19 cellular contexts compared by ENCODE assay signal in the genomic region with DNA sequence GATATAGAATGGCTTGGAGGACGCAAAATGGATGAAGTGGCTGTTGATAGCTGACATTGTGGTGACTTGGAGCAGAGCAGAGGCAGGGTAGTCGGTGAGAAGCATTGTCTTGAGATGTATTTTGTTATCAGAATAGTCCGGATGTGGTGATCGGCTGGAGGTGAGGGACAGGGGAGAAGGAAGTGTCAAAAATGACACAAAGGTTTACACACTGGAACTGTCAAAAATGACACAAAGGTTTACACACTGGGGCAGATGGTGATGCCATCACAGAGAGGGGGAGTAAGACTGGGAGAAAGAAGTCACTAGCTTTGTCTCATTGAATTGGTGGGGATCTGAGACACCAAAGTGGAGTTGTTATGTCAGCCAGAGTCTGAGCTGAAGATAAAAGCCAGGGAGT. TPM values are rescaled to one million over a fixed set of nuclear protein-coding genes. Genes with fewer than 3 reads are reported as not detected.
DNase-seq lines count a peak whose midpoint lies in the region; ATAC-seq and TF ChIP-seq lines count a peak whose summit lies in the region.
"Had no signal": no experiment of that assay in that cellular context is flagged by ENCODE, and none has a peak within 500 bp of the region (broad histone marks: within the 10 kb centered on the region; RNA-seq: fewer than 3 reads in every experiment).

No MANE protein-coding gene starts in this region.

- H3K4me1 ChIP-seq in MM.1S (ENCODE audit: low read length), result no peaks in the 10 kb centered on the region

- no peak overlapping the region for H3K27ac ChIP-seq in MM.1S (ENCODE audit: low read length)
- H3K27ac ChIP-seq: A549, VCaP had no signal

- H2AFZ ChIP-seq in MM.1S (ENCODE audit: low read length), result no peak overlapping the region

- H3K36me3 Mint-ChIP-seq in stimulated activated naive CD8-positive, alpha-beta T cell treated with anti-CD3 and anti-CD28 coated beads, Interleukin-15, Interleukin-2, amounts not matched to agents 100 ng/mL and 50 ng/mL, for 24 hours (ENCODE audit: low read depth), result peaks cover 7% of the 10 kb centered on the region
- no peaks in the 10 kb centered on the region for H3K36me3 Mint-ChIP-seq in dendritic cell treated with granulocyte-macrophage colony-stimulating factor and Interleukin-4, amounts not matched to agents 40 ng/mL and 50 ng/mL, for 4 days (ENCODE audit: low read depth)
- H3K36me3 Mint-ChIP-seq in natural killer cell treated with Interleukin-12 subunit alpha and Interleukin-12 subunit beta and Interleukin-15 and Interleukin-18, amount 100 ng/mL, for 72 hours, result peaks cover 6% of the 10 kb centered on the region
- H3K36me3 Mint-ChIP-seq: mesothelial cell of epicardium had no signal

- no peaks in the 10 kb centered on the region for H3K9me2 ChIP-seq in MM.1S (replicated peaks; ENCODE audit: insufficient read depth, low read length)

- no peak overlapping the region for H3K4me3 Mint-ChIP-seq in stimulated activated naive CD8-positive, alpha-beta T cell treated with anti-CD3 and anti-CD28 coated beads, Interleukin-15, Interleukin-2, amounts not matched to agents 100 ng/mL and 50 ng/mL, for 24 hours
- no peak overlapping the region for H3K4me3 Mint-ChIP-seq in dendritic cell treated with granulocyte-macrophage colony-stimulating factor and Interleukin-4, amounts not matched to agents 40 ng/mL and 50 ng/mL, for 4 days
- H3K4me3 Mint-ChIP-seq in natural killer cell treated with Interleukin-12 subunit alpha and Interleukin-12 subunit beta and Interleukin-15 and Interleukin-18, amount 100 ng/mL, for 72 hours, result peak overlapping the region; percentile 76
- H3K4me3 Mint-ChIP-seq: endodermal cell, mesothelial cell of epicardium, T-cell had no signal

- H3K4me3 ChIP-seq in MM.1S (ENCODE audit: low read length), result no peak overlapping the region
- H3K4me3 ChIP-seq: A549 had no signal

- no peak for DNase-seq in stimulated activated naive CD8-positive, alpha-beta T cell treated with anti-CD3 and anti-CD28 coated beads, Interleukin-15, Interleukin-2, amounts not matched to agents 100 U/mL and 50 U/mL, for 24 hours
- no peak for DNase-seq in natural killer cell treated with Interleukin-12 subunit alpha and Interleukin-12 subunit beta and Interleukin-15 and Interleukin-18, amount 100 ng/mL, for 72 hours (ENCODE audit: low spot score)
- DNase-seq in nucleus accumbens (lab: John Stamatoyannopoulos, UW), result no peak
- no peak for DNase-seq in SIG-M5 treated with dmso at 0.1 percent for 504 hours (lab: John Stamatoyannopoulos, UW; ENCODE audit: unreplicated experiment)
- DNase-seq in MM.1S, result no peak
- DNase-seq: activated CD4-positive, alpha-beta T cell treated with anti-CD3 and anti-CD28 coated beads, Interleukin-2, amount 50 U/mL, for 4 hours; anterior cingulate cortex; DMS 273 treated with DMSO at 0.1 percent for 48 hours; endodermal cell; NCI-H1436; SHP77; stimulated activated CD4-positive, alpha-beta T cell treated with anti-CD3 and anti-CD28 coated beads, Interleukin-4, amount 100 ng/mL, for 24 hours had no signal

- no peaks in the 10 kb centered on the region for H3K36me3 ChIP-seq in MM.1S (replicated peaks; ENCODE audit: insufficient read depth, low read length)

- intact Hi-C loops in dendritic cell treated with granulocyte-macrophage colony-stimulating factor and Interleukin-4, amounts not matched to agents 40 ng/mL and 50 ng/mL, for 4 days (cut with micrococcal nuclease), result no loop called here

- H4K20me1 ChIP-seq in MM.1S (ENCODE audit: insufficient read depth, low read length), result no peaks in the 10 kb centered on the region

- ATAC-seq in stimulated activated naive CD8-positive, alpha-beta T cell treated with anti-CD3 and anti-CD28 coated beads, Interleukin-15, Interleukin-2, amounts not matched to agents 100 U/mL and 50 U/mL, for 24 hours, result no peak
- ATAC-seq in natural killer cell treated with Interleukin-12 subunit alpha and Interleukin-12 subunit beta and Interleukin-15 and Interleukin-18, amount 100 ng/mL, for 72 hours, result peak; percentile 64 to 72
- no peak for ATAC-seq in HG03521 (IDR thresholded peaks at IDR 0.05; ENCODE audit: unreplicated experiment)
- ATAC-seq: A549, T-cell had no signal

- H3K4me2 ChIP-seq in MM.1S (ENCODE audit: low read depth, low read length), result no peak overlapping the region
- H3K4me2 ChIP-seq: A549 had no signal

- no peaks in the 10 kb centered on the region for H3K27me3 ChIP-seq in MM.1S (replicated peaks; ENCODE audit: insufficient read depth, low read length)

- H3K9ac ChIP-seq in MM.1S (ENCODE audit: low read length), result no peak overlapping the region

- H3K9me3 ChIP-seq in MM.1S (replicated peaks; ENCODE audit: insufficient read depth, low read length), result no peaks in the 10 kb centered on the region
- H3K9me3 ChIP-seq: A549 had no signal

- no peaks in the 10 kb centered on the region for H3K79me2 ChIP-seq in MM.1S (ENCODE audit: low read length)

- H3K27me3 Mint-ChIP-seq in stimulated activated naive CD8-positive, alpha-beta T cell treated with anti-CD3 and anti-CD28 coated beads, Interleukin-15, Interleukin-2, amounts not matched to agents 100 ng/mL and 50 ng/mL, for 24 hours, result no peaks in the 10 kb centered on the region
- H3K27me3 Mint-ChIP-seq in dendritic cell treated with granulocyte-macrophage colony-stimulating factor and Interleukin-4, amounts not matched to agents 40 ng/mL and 50 ng/mL, for 4 days, result peaks cover 5% of the 10 kb centered on the region
- no peaks in the 10 kb centered on the region for H3K27me3 Mint-ChIP-seq in natural killer cell treated with Interleukin-12 subunit alpha and Interleukin-12 subunit beta and Interleukin-15 and Interleukin-18, amount 100 ng/mL, for 72 hours
- H3K27me3 Mint-ChIP-seq: T-cell had no signal

- no peak for TF ChIP-seq CTCF in MM.1S (IDR thresholded peaks at IDR 0.05; ENCODE audit: low read length)

- peaks cover 3% of the 10 kb centered on the region; the same call in 1 of the 2 replicates for H3F3A ChIP-seq in MM.1S (ENCODE audit: insufficient read depth, low read length)

- H3K9me3 Mint-ChIP-seq in stimulated activated naive CD8-positive, alpha-beta T cell treated with anti-CD3 and anti-CD28 coated beads, Interleukin-15, Interleukin-2, amounts not matched to agents 100 ng/mL and 50 ng/mL, for 24 hours, result peaks cover 6% of the 10 kb centered on the region
- H3K9me3 Mint-ChIP-seq in dendritic cell treated with granulocyte-macrophage colony-stimulating factor and Interleukin-4, amounts not matched to agents 40 ng/mL and 50 ng/mL, for 4 days, result no peaks in the 10 kb centered on the region
- H3K9me3 Mint-ChIP-seq in natural killer cell treated with Interleukin-12 subunit alpha and Interleukin-12 subunit beta and Interleukin-15 and Interleukin-18, amount 100 ng/mL, for 72 hours, result no peaks in the 10 kb centered on the region
- H3K9me3 Mint-ChIP-seq: T-cell had no signal

- H3K27ac Mint-ChIP-seq in stimulated activated naive CD8-positive, alpha-beta T cell treated with anti-CD3 and anti-CD28 coated beads, Interleukin-15, Interleukin-2, amounts not matched to agents 100 ng/mL and 50 ng/mL, for 24 hours, result peak overlapping the region; percentile 18
- peak overlapping the region; percentile 3 for H3K27ac Mint-ChIP-seq in dendritic cell treated with granulocyte-macrophage colony-stimulating factor and Interleukin-4, amounts not matched to agents 40 ng/mL and 50 ng/mL, for 4 days
- peak overlapping the region; percentile 87 to 91 for H3K27ac Mint-ChIP-seq in natural killer cell treated with Interleukin-12 subunit alpha and Interleukin-12 subunit beta and Interleukin-15 and Interleukin-18, amount 100 ng/mL, for 72 hours
- H3K27ac Mint-ChIP-seq: endodermal cell, mesothelial cell of epicardium had no signal

- peaks cover 38% of the 10 kb centered on the region for H3K4me1 Mint-ChIP-seq in stimulated activated naive CD8-positive, alpha-beta T cell treated with anti-CD3 and anti-CD28 coated beads, Interleukin-15, Interleukin-2, amounts not matched to agents 100 ng/mL and 50 ng/mL, for 24 hours (ENCODE audit: low read depth)
- peaks cover 32% of the 10 kb centered on the region for H3K4me1 Mint-ChIP-seq in dendritic cell treated with granulocyte-macrophage colony-stimulating factor and Interleukin-4, amounts not matched to agents 40 ng/mL and 50 ng/mL, for 4 days (ENCODE audit: low read depth)
- peaks cover 35 to 41% of the 10 kb centered on the region in 2 donors for H3K4me1 Mint-ChIP-seq in natural killer cell treated with Interleukin-12 subunit alpha and Interleukin-12 subunit beta and Interleukin-15 and Interleukin-18, amount 100 ng/mL, for 72 hours (ENCODE audit: low read depth in 2 of 2)
- H3K4me1 Mint-ChIP-seq: mesothelial cell of epicardium had no signal

RNA-seq across cellular contexts. Expression of a gene that starts 30.1 kb away (rescaled TPM):
- 1 to 10 TPM; 2.3 to 7.3 TPM for total RNA-seq in natural killer cell treated with Interleukin-12 subunit alpha and Interleukin-12 subunit beta and Interleukin-15 and Interleukin-18, amount 100 ng/mL, for 72 hours

RNA-seq across cellular contexts. Expression of a gene that starts 54.5 kb away (rescaled TPM):
- total RNA-seq in natural killer cell treated with Interleukin-12 subunit alpha and Interleukin-12 subunit beta and Interleukin-15 and Interleukin-18, amount 100 ng/mL, for 72 hours, result 10 to 100 TPM; 14.9 to 16.6 TPM

RNA-seq across cellular contexts. Expression of a gene that starts 54.6 kb away (rescaled TPM):
- 10 to 100 TPM; 14.2 to 15.4 TPM for total RNA-seq in natural killer cell treated with Interleukin-12 subunit alpha and Interleukin-12 subunit beta and Interleukin-15 and Interleukin-18, amount 100 ng/mL, for 72 hours

Comparison
In these comparisons a context has a peak if more than half of its experiments do, and no peak if none do; other contexts are left out.
1. H3K27ac Mint-ChIP-seq: peak in every context shown above with its lines; median percentile 89 in natural killer cell treated with Interleukin-12 subunit alpha and Interleukin-12 subunit beta and Interleukin-15 and Interleukin-18, amount 100 ng/mL, for 72 hours; 18 in stimulated activated naive CD8-positive, alpha-beta T cell treated with anti-CD3 and anti-CD28 coated beads, Interleukin-15, Interleukin-2, amounts not matched to agents 100 ng/mL and 50 ng/mL, for 24 hours; 3 in dendritic cell treated with granulocyte-macrophage colony-stimulating factor and Interleukin-4, amounts not matched to agents 40 ng/mL and 50 ng/mL, for 4 days.
2. ATAC-seq: peak in natural killer cell treated with Interleukin-12 subunit alpha and Interleukin-12 subunit beta and Interleukin-15 and Interleukin-18, amount 100 ng/mL, for 72 hours (2 of 2); none in stimulated activated naive CD8-positive, alpha-beta T cell treated with anti-CD3 and anti-CD28 coated beads, Interleukin-15, Interleukin-2, amounts not matched to agents 100 U/mL and 50 U/mL, for 24 hours (single experiment) and HG03521 (single experiment).